In genomic region chr1:175415133-175415712, GRCh38 we compare ENCODE assay signal across 29 cellular contexts.
"Had no signal": no experiment of that assay in that cellular context is flagged by ENCODE, and none has a peak within 500 bp of the region (broad histone marks: within the 10 kb centered on the region; RNA-seq: fewer than 3 reads in every experiment).

No MANE protein-coding gene starts in this region.

- H3K27me3 ChIP-seq: brain microvascular endothelial cell, esophagus squamous epithelium had no signal

- H3K4me3 ChIP-seq: esophagus squamous epithelium, gastroesophageal sphincter had no signal

- DNase-seq: activated CD4-positive, alpha-beta memory T cell treated with anti-CD3 and anti-CD28 coated beads, Interleukin-2, amount 10 ng/mL, durations not matched to agents 7 days and 5 days; activated CD4-positive, alpha-beta T cell treated with anti-CD3 and anti-CD28 coated beads for 1 hour; activated CD4-positive, alpha-beta T cell treated with anti-CD3 and anti-CD28 coated beads for 4 hours; activated CD4-positive, alpha-beta T cell treated with anti-CD3 and anti-CD28 coated beads, Interleukin-2, amount 10 ng/mL, durations not matched to agents 7 days and 5 days; activated CD4-positive, alpha-beta T cell treated with anti-CD3 and anti-CD28 coated beads, Interleukin-2, amount 50 U/mL, for 4 hours; activated CD4-positive, CD25-positive, alpha-beta regulatory T cell; activated CD8-positive, alpha-beta memory T cell treated with anti-CD3 and anti-CD28 coated beads, Interleukin-2, amount 50 U/mL, for 48 hours; activated gamma-delta T cell; activated naive CD4-positive, alpha-beta T cell; activated naive CD4-positive, alpha-beta T cell treated with anti-CD3 and anti-CD28 coated beads, Interleukin-2, amount 50 U/mL, for 16 hours; activated T-cell treated with anti-CD3 and anti-CD28 coated beads for 4 hours; activated T-cell treated with anti-CD3 and anti-CD28 coated beads, Interleukin-2, amount 50 U/mL, for 24 hours; activated T-cell treated with anti-CD3 and anti-CD28 coated beads, Interleukin-2, amount 50 U/mL, for 72 hours; amniotic stem cell; brain microvascular endothelial cell; cortex of kidney; dermis blood vessel endothelial cell; effector CD8-positive, alpha-beta T cell; esophagus squamous epithelium; foreskin melanocyte; T-helper 2 cell had no signal

- H3K9me3 Mint-ChIP-seq: activated CD4-positive, alpha-beta memory T cell treated with anti-CD3 and anti-CD28 coated beads, Interleukin-2, amount 10 ng/mL, durations not matched to agents 7 days and 5 days; activated CD4-positive, alpha-beta T cell treated with anti-CD3 and anti-CD28 coated beads, Interleukin-2, amount 10 ng/mL, durations not matched to agents 7 days and 5 days; activated T-cell treated with anti-CD3 and anti-CD28 coated beads, Interleukin-2, amount 50 U/mL, for 24 hours; activated T-cell treated with anti-CD3 and anti-CD28 coated beads, Interleukin-2, amount 50 U/mL, for 72 hours; central memory CD8-positive, alpha-beta T cell had no signal

- H3K36me3 ChIP-seq: brain microvascular endothelial cell, esophagus squamous epithelium, gastroesophageal sphincter had no signal

- H3K36me3 Mint-ChIP-seq: activated naive CD8-positive, alpha-beta T cell had no signal

- H3K9me3 ChIP-seq: esophagus squamous epithelium, gastroesophageal sphincter had no signal

- H3K4me1 ChIP-seq: esophagus squamous epithelium, gastroesophageal sphincter had no signal

- ATAC-seq: activated T-cell treated with anti-CD3 and anti-CD28 coated beads, Interleukin-2, amount 50 U/mL, for 72 hours; gastroesophageal sphincter had no signal

- H3K27ac ChIP-seq: brain microvascular endothelial cell, epithelial cell of prostate, esophagus squamous epithelium, gastroesophageal sphincter had no signal

- H3K4me1 Mint-ChIP-seq: activated CD4-positive, alpha-beta memory T cell treated with anti-CD3 and anti-CD28 coated beads, Interleukin-2, amount 10 ng/mL, durations not matched to agents 7 days and 5 days; activated CD4-positive, alpha-beta T cell treated with anti-CD3 and anti-CD28 coated beads, Interleukin-2, amount 10 ng/mL, durations not matched to agents 7 days and 5 days; central memory CD8-positive, alpha-beta T cell had no signal

- H3K4me3 Mint-ChIP-seq: activated CD4-positive, alpha-beta memory T cell treated with anti-CD3 and anti-CD28 coated beads, Interleukin-2, amount 10 ng/mL, durations not matched to agents 7 days and 5 days; activated CD4-positive, alpha-beta T cell treated with anti-CD3 and anti-CD28 coated beads, Interleukin-2, amount 10 ng/mL, durations not matched to agents 7 days and 5 days; activated naive CD8-positive, alpha-beta T cell; activated T-cell treated with anti-CD3 and anti-CD28 coated beads, Interleukin-2, amount 50 U/mL, for 24 hours; activated T-cell treated with anti-CD3 and anti-CD28 coated beads, Interleukin-2, amount 50 U/mL, for 72 hours; central memory CD8-positive, alpha-beta T cell had no signal

- H3K27ac Mint-ChIP-seq: activated CD4-positive, alpha-beta memory T cell treated with anti-CD3 and anti-CD28 coated beads, Interleukin-2, amount 10 ng/mL, durations not matched to agents 7 days and 5 days; activated CD4-positive, alpha-beta T cell treated with anti-CD3 and anti-CD28 coated beads, Interleukin-2, amount 10 ng/mL, durations not matched to agents 7 days and 5 days; activated naive CD8-positive, alpha-beta T cell; activated T-cell treated with anti-CD3 and anti-CD28 coated beads, Interleukin-2, amount 50 U/mL, for 24 hours; activated T-cell treated with anti-CD3 and anti-CD28 coated beads, Interleukin-2, amount 50 U/mL, for 72 hours had no signal

- FAIRE-seq: astrocyte, bronchial epithelial cell, endometrium, endothelial cell of umbilical vein had no signal
